In genomic region chr2:152557273-152557879, GRCh38 we compare ENCODE assay signal across 27 cellular contexts.
DNase-seq lines count a peak whose midpoint lies in the region; FAIRE-seq and TF ChIP-seq lines count a peak whose summit lies in the region.
"Had no signal": no experiment of that assay in that cellular context is flagged by ENCODE, and none has a peak within 500 bp of the region (broad histone marks: within the 10 kb centered on the region; RNA-seq: fewer than 3 reads in every experiment).

No MANE protein-coding gene starts in this region.

- no peak for DNase-seq in AG10803 (ENCODE audit: low read depth)
- DNase-seq in H54 (ENCODE audit: insufficient read length, low spot score) = no peak
- no peak for DNase-seq in astrocyte of the cerebellum (ENCODE audit: low read depth)
- DNase-seq in fibroblast of peridontal ligament (ENCODE audit: extremely low read depth) = peak; percentile 38
- DNase-seq in G401 (ENCODE audit: low spot score) = no peak
- DNase-seq in sigmoid colon = no peak
- DNase-seq in suprapubic skin (ENCODE audit: low spot score in 2 of 2) = no peak
- DNase-seq: activated CD4-positive, alpha-beta T cell treated with anti-CD3 and anti-CD28 coated beads for 36 hours; activated gamma-delta T cell; activated T-cell treated with anti-CD3 and anti-CD28 coated beads, Interleukin-2, amount 50 U/mL, for 1 hour; Caco-2; central memory CD4-positive, alpha-beta T cell; DMS79; esophagus squamous epithelium; GDM1; lower lobe of right lung; mucosa of descending colon; NCI-H2227 treated with DMSO at 0.1 percent for 48 hours; NCI-H526; T-helper 9 cell; upper lobe of right lung had no signal

- H3K27ac ChIP-seq in sigmoid colon (no peak overlapping the region), suprapubic skin (no peak overlapping the region)
- H3K27ac ChIP-seq: C4-2B, esophagus squamous epithelium, gastroesophageal sphincter, hepatocyte, lower lobe of right lung, upper lobe of right lung, VCaP had no signal

- H3K9me3 ChIP-seq in sigmoid colon (no peaks in the 10 kb centered on the region), suprapubic skin (no peaks in the 10 kb centered on the region)
- H3K9me3 ChIP-seq: Caco-2, esophagus squamous epithelium, gastroesophageal sphincter, HAP-1, lower lobe of right lung, mucosa of descending colon, upper lobe of right lung had no signal

- 87 to 91% methylated on average over 4 of the region's 4 CpGs for WGBS in sigmoid colon, 2 donors
- 91% methylated on average over 4 of the region's 4 CpGs for WGBS in suprapubic skin

- TF ChIP-seq CTCF in AG10803 (conservative IDR thresholded peaks at IDR 0.05; ENCODE audit: low read length) (peak; percentile 13; the same call in 1 of the 2 replicates), astrocyte of the cerebellum (IDR thresholded peaks at IDR 0.05; ENCODE audit: low read depth, low read length, missing control alignments) (peak; percentile 4), sigmoid colon (IDR thresholded peaks at IDR 0.05) (no peak), suprapubic skin (IDR thresholded peaks at IDR 0.05) (no peak)

- TF ChIP-seq EP300 in sigmoid colon (IDR thresholded peaks at IDR 0.05) = no peak
- no peak for TF ChIP-seq EP300 in suprapubic skin (IDR thresholded peaks at IDR 0.05)

- in situ Hi-C loops in astrocyte of the cerebellum (cut with HindIII; ENCODE audit: low sequenced_read_pairs) = no loop called here
- in situ Hi-C loops in G401 (cut with HindIII; ENCODE audit: low sequenced_read_pairs) = no loop called here

- H3K4me1 ChIP-seq in sigmoid colon (no peaks in the 10 kb centered on the region), suprapubic skin (no peaks in the 10 kb centered on the region)
- H3K4me1 ChIP-seq: Caco-2, esophagus squamous epithelium, gastroesophageal sphincter, lower lobe of right lung, upper lobe of right lung had no signal

- TF ChIP-seq POLR2A in H54 (IDR thresholded peaks at IDR 0.05; ENCODE audit: low read depth, low read length) = no peak
- no peak for TF ChIP-seq POLR2A in sigmoid colon (IDR thresholded peaks at IDR 0.05)
- no peak for TF ChIP-seq POLR2A in suprapubic skin (IDR thresholded peaks at IDR 0.05)

- H3K4me3 ChIP-seq in AG10803 (ENCODE audit: low read length) = no peak overlapping the region
- no peak overlapping the region for H3K4me3 ChIP-seq in astrocyte of the cerebellum (ENCODE audit: low read depth, low read length)
- H3K4me3 ChIP-seq in sigmoid colon = no peak overlapping the region
- H3K4me3 ChIP-seq in suprapubic skin = no peak overlapping the region
- H3K4me3 ChIP-seq: esophagus squamous epithelium, gastroesophageal sphincter, HAP-1, hepatocyte, lower lobe of right lung, mucosa of descending colon, upper lobe of right lung had no signal

- peak; percentile 36 for FAIRE-seq in H54 (lab: Jason Lieb, UNC)
- FAIRE-seq: endometrium had no signal

- intact Hi-C loops in sigmoid colon (cut with DNase I) = no loop called here

- no peaks in the 10 kb centered on the region for H3K27me3 ChIP-seq in sigmoid colon
- no peaks in the 10 kb centered on the region for H3K27me3 ChIP-seq in suprapubic skin
- H3K27me3 ChIP-seq: gastroesophageal sphincter, hepatocyte, upper lobe of right lung had no signal

- peaks cover 0 to 13% (median 0%) of the 10 kb centered on the region in 4 donors for H3K36me3 ChIP-seq in sigmoid colon
- no peaks in the 10 kb centered on the region for H3K36me3 ChIP-seq in suprapubic skin
- H3K36me3 ChIP-seq: HAP-1 had no signal

Comparison
In these comparisons a context has a peak if more than half of its experiments do, and no peak if none do; other contexts are left out.
1. CTCF ChIP-seq: peak in AG10803 (single experiment) and astrocyte of the cerebellum (single experiment); none in sigmoid colon (0 of 4) and suprapubic skin (0 of 2).